9 cellular contexts compared by ENCODE assay signal in the genomic region with DNA sequence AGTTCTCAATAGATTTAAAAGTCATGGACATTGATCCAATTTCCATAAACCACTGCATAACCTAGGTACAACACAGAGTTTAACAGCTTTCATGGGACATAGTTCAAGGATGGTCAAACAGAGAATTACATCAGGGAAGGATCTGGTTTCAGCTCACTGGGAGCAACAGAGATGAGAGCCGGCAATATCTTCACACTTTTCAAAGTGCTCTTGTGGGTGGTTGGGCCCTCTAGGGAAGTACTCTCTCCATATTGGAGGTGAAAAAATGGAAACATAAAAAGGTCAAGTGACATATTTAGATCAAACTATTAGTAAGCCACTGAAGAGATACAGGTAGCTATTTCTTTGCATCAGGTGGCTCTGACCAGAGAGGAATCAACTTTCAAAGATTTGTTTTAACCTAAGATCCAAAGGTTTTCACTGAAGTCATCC.
DNase-seq lines count a peak whose midpoint lies in the region; ATAC-seq, FAIRE-seq and TF ChIP-seq lines count a peak whose summit lies in the region.
"Had no signal": no experiment of that assay in that cellular context is flagged by ENCODE, and none has a peak within 500 bp of the region (broad histone marks: within the 10 kb centered on the region; RNA-seq: fewer than 3 reads in every experiment).

No MANE protein-coding gene starts in this region.

- TF ChIP-seq CTCF in endothelial cell of umbilical vein (IDR thresholded peaks at IDR 0.05; ENCODE audit: extremely low read depth in 1 of 2, insufficient read depth in 1 of 2, low read depth in 1 of 2, low read length in 2 of 2) (no peak), tibial artery (IDR thresholded peaks at IDR 0.05) (no peak)

- H3K9ac ChIP-seq in endothelial cell of umbilical vein (replicated peaks; ENCODE audit: extremely low read depth, insufficient read depth, low read length), result no peak overlapping the region

- ATAC-seq in GM18499 (IDR thresholded peaks at IDR 0.05; ENCODE audit: insufficient read depth, unreplicated experiment) (peak; percentile 22), GM21381 (IDR thresholded peaks at IDR 0.05; ENCODE audit: unreplicated experiment) (peak; percentile 9)

- no TSS peak for BruUV-seq in endothelial cell of umbilical vein (replicated peaks; lab: Mats Ljungman, UMichigan)

- H2AFZ ChIP-seq in endothelial cell of umbilical vein (ENCODE audit: low read depth, low read length), result no peak overlapping the region

- no peaks in the 10 kb centered on the region for H4K20me1 ChIP-seq in endothelial cell of umbilical vein (replicated peaks; ENCODE audit: control insufficient read depth, extremely low read depth, insufficient read depth, low read length)

- intact Hi-C loops in endothelial cell of umbilical vein (cut with micrococcal nuclease), result loop anchor here (2.0 kb wide), 1 partner anchor 104 kb away; no protein-coding TSS in a partner anchor
- intact Hi-C loops in tibial artery (cut with DNase I; ENCODE audit: low total_unique reads), result no loop called here

- peak; percentile 20 for DNase-seq in NCI-H2029 treated with DMSO at 0.1 percent for 48 hours (lab: John Stamatoyannopoulos, UW)
- DNase-seq in endothelial cell of umbilical vein (ENCODE audit: low read depth, low spot score), result no peak
- no peak for DNase-seq in activated effector memory CD4-positive, alpha-beta T cell treated with anti-CD3 and anti-CD28 coated beads, Interleukin-2, amount 50 U/mL, for 16 hours
- no peak for DNase-seq in tibial artery
- no peak for DNase-seq in UCSD-AML1 (lab: John Stamatoyannopoulos, UW; ENCODE audit: unreplicated experiment)
- no peak for DNase-seq in NCI-H146 (lab: John Stamatoyannopoulos, UW)

- H3K36me3 ChIP-seq in endothelial cell of umbilical vein (ENCODE audit: control insufficient read depth in 2 of 2, extremely low read depth in 1 of 2, insufficient read depth in 2 of 2, low read length in 2 of 2) (no peaks in the 10 kb centered on the region), tibial artery (no peaks in the 10 kb centered on the region)

- TF ChIP-seq POLR2A in endothelial cell of umbilical vein (IDR thresholded peaks at IDR 0.05; ENCODE audit: low read depth, low read length), result no peak

- H3K27ac ChIP-seq in endothelial cell of umbilical vein (ENCODE audit: insufficient read depth, low read depth, low read length) (peak overlapping the region; percentile 86), tibial artery (no peak overlapping the region)

- H3K9me1 ChIP-seq in endothelial cell of umbilical vein (replicated peaks; ENCODE audit: control insufficient read depth, extremely low read depth, insufficient read depth, low read length), result no peaks in the 10 kb centered on the region

- POLR2A ChIA-PET in endothelial cell of umbilical vein (lab: Charles Lee), result no interaction called here

- H3K9me3 ChIP-seq in endothelial cell of umbilical vein (replicated peaks; ENCODE audit: control insufficient read depth, insufficient read depth, low read length) (no peaks in the 10 kb centered on the region), tibial artery (no peaks in the 10 kb centered on the region)

- H3K4me1 ChIP-seq in endothelial cell of umbilical vein (ENCODE audit: control insufficient read depth, extremely low read depth, insufficient read depth, low read length) (peaks cover 21% of the 10 kb centered on the region), tibial artery (peaks cover 0 to 20% (median 13%) of the 10 kb centered on the region in 4 donors)

- no peaks in the 10 kb centered on the region for H3K79me2 ChIP-seq in endothelial cell of umbilical vein (ENCODE audit: control insufficient read depth, insufficient read depth, low read length)

- peak overlapping the region; percentile 91 for H3K4me2 ChIP-seq in endothelial cell of umbilical vein (ENCODE audit: insufficient read depth, low read length)

- FAIRE-seq in endothelial cell of umbilical vein (lab: Jason Lieb, UNC), result no peak
- FAIRE-seq: bronchial epithelial cell had no signal

- CTCF ChIA-PET in endothelial cell of umbilical vein (lab: Charles Lee), result interaction anchor here (0.9 to 1.8 kb wide), 2 partner anchors 23 to 70 kb away, joined by 4 to 5 read pairs; no protein-coding TSS in a partner anchor

- H3K27me3 ChIP-seq in endothelial cell of umbilical vein (ENCODE audit: control insufficient read depth in 2 of 2, insufficient read depth in 2 of 2, low read length in 2 of 2), result no peaks in the 10 kb centered on the region
- no peaks in the 10 kb centered on the region for H3K27me3 ChIP-seq in tibial artery

- H3K4me3 ChIP-seq in endothelial cell of umbilical vein (replicated peaks in 1 of 3; ENCODE audit: insufficient read depth in 1 of 3, low read depth in 1 of 3, low read length in 3 of 3), result no peak overlapping the region
- H3K4me3 ChIP-seq in tibial artery, result no peak overlapping the region

- dilution Hi-C loops in endothelial cell of umbilical vein (cut with MboI; ENCODE audit: extremely low pct_ligation_motif_present, low sequenced_read_pairs), result no loop called here

TF ChIP-seq in endothelial cell of umbilical vein, 7 proteins besides CTCF, POLR2A, EP300 and RAD21:
- TF ChIP-seq EZH2 (IDR thresholded peaks at IDR 0.05; ENCODE audit: borderline replicate concordance, low read depth, low read length, severe bottlenecking), result no peak
